ENCODE assay signal across 8 cellular contexts in the genomic region with DNA sequence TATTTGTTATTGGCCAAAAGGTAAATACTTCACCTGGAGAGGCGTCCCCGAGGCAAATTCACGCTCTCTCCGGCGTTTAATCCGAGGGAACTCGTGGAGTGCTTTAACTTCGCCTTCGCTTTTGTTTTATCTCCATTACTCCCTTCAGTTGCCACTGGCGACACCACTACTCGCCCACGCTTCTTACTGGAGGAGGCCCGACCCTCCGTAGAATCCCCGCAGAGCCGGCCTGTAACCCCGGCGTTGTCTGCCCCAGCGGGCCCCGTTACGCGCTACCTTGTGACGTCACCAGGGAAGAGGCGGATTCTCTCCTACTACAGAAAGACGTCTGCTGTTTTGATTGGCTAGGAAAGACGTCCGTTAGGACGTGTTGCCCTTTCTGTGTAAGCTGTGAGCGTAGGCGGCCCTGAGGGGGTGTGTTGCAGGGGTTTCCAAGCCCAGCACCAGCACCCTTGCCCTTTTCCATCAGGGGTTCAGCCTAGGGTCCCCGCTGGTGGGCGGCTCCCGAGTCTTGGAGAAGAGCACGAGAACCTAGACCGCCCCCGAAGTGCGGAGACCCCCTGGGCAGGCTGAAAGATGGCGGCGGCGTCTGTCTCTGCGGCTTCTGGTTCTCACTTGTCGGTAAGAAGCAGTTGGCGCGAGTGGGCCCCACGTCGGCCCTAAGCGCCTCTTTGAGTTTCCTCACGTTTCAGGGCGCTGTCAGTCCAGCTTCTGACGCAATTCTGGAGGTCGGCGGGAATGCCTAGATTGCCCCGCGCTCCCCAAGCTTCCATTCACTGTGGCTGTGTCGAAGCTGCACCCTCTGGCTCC. TPM values are rescaled to one million over a fixed set of nuclear protein-coding genes. Genes with fewer than 3 reads are reported as not detected.
DNase-seq lines count a peak whose midpoint lies in the region; ATAC-seq lines count a peak whose summit lies in the region.

A gene (plus strand): TSS at position 376 of the 810 bp plus-strand sequence. CDS start 201 bp downstream, at position 577.

- peaks cover 9% of the 10 kb centered on the region for H3K79me1 ChIP-seq in mesenchymal stem cell (replicated peaks; ENCODE audit: low read length, poor library complexity, severe bottlenecking)

- peak within 1 kb of the TSS; percentile 90 for H3K27ac ChIP-seq in mesenchymal stem cell (ENCODE audit: low read length, poor library complexity, severe bottlenecking)

- H4K91ac ChIP-seq in mesenchymal stem cell (ENCODE audit: low read length): peak within 1 kb of the TSS; percentile 91

- H2BK120ac ChIP-seq in mesenchymal stem cell (ENCODE audit: low read depth, low read length): no peak within 1 kb of the TSS

- peak within 1 kb of the TSS; percentile 89 for H2AFZ ChIP-seq in mesenchymal stem cell (ENCODE audit: low read depth, low read length)

- DNase-seq in COLO829 (ENCODE audit: low spot score) (peak; percentile 93), HUDEP-2 (lab: John Stamatoyannopoulos, UW; ENCODE audit: unreplicated experiment in 76 of 76) (peak; percentile 44 to 97 (median 91)), NT2/D1 (ENCODE audit: low read depth, low spot score) (peak; percentile 94), mesenchymal stem cell (peak; percentile 99)
- DNase-seq in activated CD8-positive, alpha-beta memory T cell treated with anti-CD3 and anti-CD28 coated beads, Interleukin-2, amount 10 ng/mL, durations not matched to agents 7 days and 5 days: peak; percentile 97
- DNase-seq in stimulated activated CD8-positive, alpha-beta memory T cell treated with anti-CD3 and anti-CD28 coated beads, Interleukin-12 subunit alpha, Interleukin-12 subunit beta, amount 100 ng/mL, for 4 hours (ENCODE audit: low read depth): peak; percentile 90

- peak within 1 kb of the TSS; percentile 29 for H2BK15ac ChIP-seq in mesenchymal stem cell (ENCODE audit: low read depth, poor library complexity, severe bottlenecking)

- H4K8ac ChIP-seq in mesenchymal stem cell (ENCODE audit: low read length): peak within 1 kb of the TSS; percentile 89

- H3K4ac ChIP-seq in mesenchymal stem cell (ENCODE audit: low read depth in 1 of 2, low read length in 2 of 2): peak within 1 kb of the TSS; percentile 20 to 71

- H3K4me3 ChIP-seq in NT2/D1 (ENCODE audit: insufficient read length, low read depth) (peak within 1 kb of the TSS; percentile 89), endocrine pancreas (ENCODE audit: control insufficient read depth, insufficient read depth, low read length) (peak within 1 kb of the TSS; percentile 97), mesenchymal stem cell (ENCODE audit: insufficient read depth in 1 of 2, low read depth in 1 of 2, low read length in 2 of 2) (peak within 1 kb of the TSS; percentile 93 to 97)

- H2BK12ac ChIP-seq in mesenchymal stem cell (ENCODE audit: low read length in 2 of 2): peak within 1 kb of the TSS in 1 of 2 experiments; percentile 94

- H3K9ac ChIP-seq in NT2/D1 (ENCODE audit: insufficient read length, low read depth) (peak within 1 kb of the TSS; percentile 87), endocrine pancreas (ENCODE audit: control insufficient read depth, insufficient read depth, low read length) (peak within 1 kb of the TSS; percentile 88), mesenchymal stem cell (ENCODE audit: low read length) (peak within 1 kb of the TSS; percentile 96)

- WGBS in mesenchymal stem cell: under 1% methylated on average over 53 of the region's 55 CpGs

- peak within 1 kb of the TSS in 1 of 2 experiments; percentile 22 for H3K23ac ChIP-seq in mesenchymal stem cell (ENCODE audit: low read length in 2 of 2)

- H3K27ac Mint-ChIP-seq in activated CD8-positive, alpha-beta memory T cell treated with anti-CD3 and anti-CD28 coated beads, Interleukin-2, amount 10 ng/mL, durations not matched to agents 7 days and 5 days: peak within 1 kb of the TSS; percentile 100

- peak within 1 kb of the TSS; percentile 67 for H3K4me2 ChIP-seq in mesenchymal stem cell (ENCODE audit: low read length, poor library complexity, severe bottlenecking)

- peaks cover 18% of the 10 kb centered on the region for H3K36me3 ChIP-seq in NT2/D1 (ENCODE audit: insufficient read depth, insufficient read length, low read length)
- H3K36me3 ChIP-seq in endocrine pancreas (ENCODE audit: control insufficient read depth, insufficient read depth, low read length): no peaks in the 10 kb centered on the region
- H3K36me3 ChIP-seq in mesenchymal stem cell (ENCODE audit: control insufficient read depth in 1 of 2, insufficient read depth in 2 of 2, low read depth in 1 of 2, low read length in 2 of 2): peaks cover 3 to 26% of the 10 kb centered on the region in 2 experiments

- ATAC-seq in GM21381 (IDR thresholded peaks at IDR 0.05; ENCODE audit: unreplicated experiment): peak; percentile 69
- peak; percentile 71 for ATAC-seq in activated CD8-positive, alpha-beta memory T cell treated with anti-CD3 and anti-CD28 coated beads, Interleukin-2, amount 10 ng/mL, durations not matched to agents 7 days and 5 days

- H3K14ac ChIP-seq in mesenchymal stem cell (ENCODE audit: low read length in 2 of 2): peak within 1 kb of the TSS in 1 of 2 experiments; percentile 97

- no peak within 1 kb of the TSS for H2AK5ac ChIP-seq in mesenchymal stem cell (ENCODE audit: low read length, severe bottlenecking)

- no peaks in the 10 kb centered on the region for H3K27me3 Mint-ChIP-seq in activated CD8-positive, alpha-beta memory T cell treated with anti-CD3 and anti-CD28 coated beads, Interleukin-2, amount 10 ng/mL, durations not matched to agents 7 days and 5 days

- H3K27me3 ChIP-seq in NT2/D1 (ENCODE audit: insufficient read depth, insufficient read length) (no peaks in the 10 kb centered on the region), endocrine pancreas (ENCODE audit: control insufficient read depth, insufficient read depth, low read length) (no peaks in the 10 kb centered on the region), mesenchymal stem cell (ENCODE audit: control insufficient read depth in 1 of 2, insufficient read depth in 1 of 2, low read length in 2 of 2) (no peaks in the 10 kb centered on the region)

- H2BK5ac ChIP-seq in mesenchymal stem cell (ENCODE audit: low read depth, low read length, poor library complexity, severe bottlenecking): peak within 1 kb of the TSS; percentile 94

- CTCF ChIA-PET in activated CD8-positive, alpha-beta memory T cell treated with anti-CD3 and anti-CD28 coated beads, Interleukin-2, amount 10 ng/mL, durations not matched to agents 7 days and 5 days (lab: Charles Lee): interaction anchor here (0.7 to 3.5 kb wide), 14 partner anchors 17 to 709 kb away, joined by 3 to 18 read pairs (median 4); a partner anchor contains a TSS

- peak within 1 kb of the TSS; percentile 92 to 100 for H3K18ac ChIP-seq in mesenchymal stem cell (ENCODE audit: low read depth in 1 of 2, low read length in 2 of 2)

- H3K4me1 Mint-ChIP-seq in activated CD8-positive, alpha-beta memory T cell treated with anti-CD3 and anti-CD28 coated beads, Interleukin-2, amount 10 ng/mL, durations not matched to agents 7 days and 5 days: peaks cover 57% of the 10 kb centered on the region

- H3K4me3 Mint-ChIP-seq in activated CD8-positive, alpha-beta memory T cell treated with anti-CD3 and anti-CD28 coated beads, Interleukin-2, amount 10 ng/mL, durations not matched to agents 7 days and 5 days: peak within 1 kb of the TSS; percentile 99

- H3K9me3 ChIP-seq in NT2/D1 (ENCODE audit: insufficient read depth, low read length) (no peaks in the 10 kb centered on the region), endocrine pancreas (ENCODE audit: control insufficient read depth, low read length) (no peaks in the 10 kb centered on the region), mesenchymal stem cell (ENCODE audit: control insufficient read depth, low read length) (no peaks in the 10 kb centered on the region)

- no peaks in the 10 kb centered on the region for H3K9me3 Mint-ChIP-seq in activated CD8-positive, alpha-beta memory T cell treated with anti-CD3 and anti-CD28 coated beads, Interleukin-2, amount 10 ng/mL, durations not matched to agents 7 days and 5 days (ENCODE audit: low read depth)

- H3K36me3 Mint-ChIP-seq in activated CD8-positive, alpha-beta memory T cell treated with anti-CD3 and anti-CD28 coated beads, Interleukin-2, amount 10 ng/mL, durations not matched to agents 7 days and 5 days: peaks cover 33% of the 10 kb centered on the region

- H3K4me1 ChIP-seq in NT2/D1 (ENCODE audit: insufficient read depth, insufficient read length): no peaks in the 10 kb centered on the region
- H3K4me1 ChIP-seq in endocrine pancreas (ENCODE audit: control insufficient read depth, insufficient read depth, low read length): peaks cover 35% of the 10 kb centered on the region
- peaks cover 2% of the 10 kb centered on the region for H3K4me1 ChIP-seq in mesenchymal stem cell (ENCODE audit: control insufficient read depth, insufficient read depth, low read depth, low read length)

RNA-seq across cellular contexts. Expression of the gene that starts here (rescaled TPM):
- total RNA-seq in activated CD8-positive, alpha-beta memory T cell treated with anti-CD3 and anti-CD28 coated beads, Interleukin-2, amount 10 ng/mL, durations not matched to agents 7 days and 5 days: 10 to 100 TPM; 80.6 to 92.4 TPM
- 25.9 TPM for polyA plus RNA-seq in mesenchymal stem cell (2013, experiment 1 of 2)
- polyA plus RNA-seq in mesenchymal stem cell (2013, experiment 2 of 2): 26.4 TPM

Comparison
In these comparisons a context has a peak if more than half of its experiments do, and no peak if none do; other contexts are left out.
1. Peak in every context shown above with its lines: DNase-seq, ATAC-seq, H3K4me3 ChIP-seq and H3K27ac ChIP-seq.